ENCODE assay signal across 30 cellular contexts in genomic region chr2:173680574-173680973, GRCh38.
"Had no signal": no experiment of that assay in that cellular context is flagged by ENCODE, and none has a peak within 500 bp of the region (broad histone marks: within the 10 kb centered on the region; RNA-seq: fewer than 3 reads in every experiment).

No MANE protein-coding gene starts in this region.

- H3K4me1 Mint-ChIP-seq: central memory CD8-positive, alpha-beta T cell; stimulated activated memory B cell treated with anti-CD40 and anti-IgM and Interleukin-4, amounts not matched to agents 10 μg/mL and 1 μg/mL and 100 μg/mL, for 72 hours; stimulated activated naive CD8-positive, alpha-beta T cell treated with anti-CD3 and anti-CD28 coated beads, Interleukin-15, amount 100 ng/mL, for 72 hours had no signal

- ATAC-seq: activated CD8-positive, alpha-beta T cell treated with anti-CD3 and anti-CD28 coated beads for 36 hours; activated naive CD4-positive, alpha-beta T cell treated with anti-CD3 and anti-CD28 coated beads, Interleukin-2, amount 50 U/mL, for 72 hours; activated T-cell treated with anti-CD3 and anti-CD28 coated beads, Interleukin-2, amount 50 U/mL, for 72 hours; foreskin keratinocyte; left lung; lower lobe of right lung; mucosa of descending colon; natural killer cell treated with Interleukin-12 subunit alpha and Interleukin-12 subunit beta and Interleukin-15 and Interleukin-18, amount 100 ng/mL, for 72 hours; sciatic nerve; stimulated activated memory B cell treated with anti-CD40 and anti-IgM and Interleukin-4, amounts not matched to agents 10 μg/mL and 1 μg/mL and 100 μg/mL, for 72 hours; stimulated activated naive CD8-positive, alpha-beta T cell treated with anti-CD3 and anti-CD28 coated beads, Interleukin-15, amount 100 ng/mL, for 72 hours had no signal

- H3K9me3 ChIP-seq: lower lobe of right lung, mucosa of descending colon, ovary had no signal

- H3K4me3 Mint-ChIP-seq: activated CD8-positive, alpha-beta T cell treated with anti-CD3 and anti-CD28 coated beads for 36 hours; activated T-cell treated with anti-CD3 and anti-CD28 coated beads, Interleukin-2, amount 50 U/mL, for 72 hours; central memory CD8-positive, alpha-beta T cell; natural killer cell treated with Interleukin-12 subunit alpha and Interleukin-12 subunit beta and Interleukin-15 and Interleukin-18, amount 100 ng/mL, for 72 hours; stimulated activated memory B cell treated with anti-CD40 and anti-IgM and Interleukin-4, amounts not matched to agents 10 μg/mL and 1 μg/mL and 100 μg/mL, for 72 hours; stimulated activated naive CD8-positive, alpha-beta T cell treated with anti-CD3 and anti-CD28 coated beads, Interleukin-15, amount 100 ng/mL, for 72 hours had no signal

- H3K27ac ChIP-seq: epithelial cell of prostate, foreskin keratinocyte, left lung, lower lobe of right lung, ovary, skin epidermis, suprapubic skin, tibial artery had no signal

- H3K36me3 ChIP-seq: left lung, lower lobe of right lung, ovary, suprapubic skin, tibial artery had no signal

- H3K27ac Mint-ChIP-seq: activated CD8-positive, alpha-beta T cell treated with anti-CD3 and anti-CD28 coated beads for 36 hours; activated naive CD4-positive, alpha-beta T cell treated with anti-CD3 and anti-CD28 coated beads, Interleukin-2, amount 50 U/mL, for 72 hours; activated T-cell treated with anti-CD3 and anti-CD28 coated beads, Interleukin-2, amount 50 U/mL, for 72 hours; natural killer cell treated with Interleukin-12 subunit alpha and Interleukin-12 subunit beta and Interleukin-15 and Interleukin-18, amount 100 ng/mL, for 72 hours; progenitor cell of endocrine pancreas; stimulated activated memory B cell treated with anti-CD40 and anti-IgM and Interleukin-4, amounts not matched to agents 10 μg/mL and 1 μg/mL and 100 μg/mL, for 72 hours; stimulated activated naive CD8-positive, alpha-beta T cell treated with anti-CD3 and anti-CD28 coated beads, Interleukin-15, amount 100 ng/mL, for 72 hours had no signal

- H3K27me3 ChIP-seq: foreskin keratinocyte, ovary, suprapubic skin, tibial artery had no signal

- H3K4me1 ChIP-seq: left lung, lower lobe of right lung, suprapubic skin, tibial artery had no signal

- DNase-seq: activated CD4-positive, alpha-beta T cell treated with anti-CD3 and anti-CD28 coated beads, Interleukin-2, amount 50 U/mL, for 1 hour; activated CD4-positive, CD25-positive, alpha-beta regulatory T cell treated with anti-CD3 and anti-CD28 coated beads, Interleukin-2, amount 50 U/mL, for 72 hours; activated CD8-positive, alpha-beta T cell treated with anti-CD3 and anti-CD28 coated beads for 36 hours; activated naive CD4-positive, alpha-beta T cell; activated T-cell treated with anti-CD3 and anti-CD28 coated beads, Interleukin-2, amount 50 U/mL, for 72 hours; anterior cingulate cortex; dermis blood vessel endothelial cell; effector CD4-positive, alpha-beta T cell; foreskin keratinocyte; left lung; lower lobe of right lung; mesenchymal stem cell; mucosa of descending colon; ovary; retina; stimulated activated CD4-positive, alpha-beta T cell treated with anti-CD3 and anti-CD28 coated beads, Interleukin-12 subunit alpha, Interleukin-12 subunit beta, amount 100 ng/mL, for 4 hours; stimulated activated CD4-positive, alpha-beta T cell treated with anti-CD3 and anti-CD28 coated beads, Interleukin-4, amount 100 ng/mL, for 24 hours; stimulated activated CD8-positive, alpha-beta memory T cell treated with anti-CD3 and anti-CD28 coated beads, Interleukin-4, amount 100 ng/mL, for 48 hours; stimulated activated naive CD8-positive, alpha-beta T cell treated with anti-CD3 and anti-CD28 coated beads, Interleukin-15, amount 100 ng/mL, for 72 hours; T-helper 2 cell; tibial artery had no signal

- H3K36me3 Mint-ChIP-seq: activated naive CD4-positive, alpha-beta T cell treated with anti-CD3 and anti-CD28 coated beads, Interleukin-2, amount 50 U/mL, for 72 hours; natural killer cell treated with Interleukin-12 subunit alpha and Interleukin-12 subunit beta and Interleukin-15 and Interleukin-18, amount 100 ng/mL, for 72 hours; stimulated activated memory B cell treated with anti-CD40 and anti-IgM and Interleukin-4, amounts not matched to agents 10 μg/mL and 1 μg/mL and 100 μg/mL, for 72 hours had no signal

- H3K9me3 Mint-ChIP-seq: activated CD8-positive, alpha-beta T cell treated with anti-CD3 and anti-CD28 coated beads for 36 hours; central memory CD8-positive, alpha-beta T cell; stimulated activated naive CD8-positive, alpha-beta T cell treated with anti-CD3 and anti-CD28 coated beads, Interleukin-15, amount 100 ng/mL, for 72 hours had no signal

- H3K4me3 ChIP-seq: left lung, lower lobe of right lung, mucosa of descending colon, ovary, skin epidermis, suprapubic skin, tibial artery had no signal
